In genomic region chr19:48553676-48554384, GRCh38 we compare ENCODE assay signal across 1 cellular context.
A peak's percentile ranks its signal among the peaks of the same experiment; 100 is the strongest.
TF ChIP-seq lines count a peak whose summit lies in the region.

No MANE protein-coding gene starts in this region.

TF ChIP-seq in K562, 482 proteins besides CTCF, POLR2A, EP300 and RAD21 (continued from another document and continues in another):
- TF ChIP-seq, protein P1, sequence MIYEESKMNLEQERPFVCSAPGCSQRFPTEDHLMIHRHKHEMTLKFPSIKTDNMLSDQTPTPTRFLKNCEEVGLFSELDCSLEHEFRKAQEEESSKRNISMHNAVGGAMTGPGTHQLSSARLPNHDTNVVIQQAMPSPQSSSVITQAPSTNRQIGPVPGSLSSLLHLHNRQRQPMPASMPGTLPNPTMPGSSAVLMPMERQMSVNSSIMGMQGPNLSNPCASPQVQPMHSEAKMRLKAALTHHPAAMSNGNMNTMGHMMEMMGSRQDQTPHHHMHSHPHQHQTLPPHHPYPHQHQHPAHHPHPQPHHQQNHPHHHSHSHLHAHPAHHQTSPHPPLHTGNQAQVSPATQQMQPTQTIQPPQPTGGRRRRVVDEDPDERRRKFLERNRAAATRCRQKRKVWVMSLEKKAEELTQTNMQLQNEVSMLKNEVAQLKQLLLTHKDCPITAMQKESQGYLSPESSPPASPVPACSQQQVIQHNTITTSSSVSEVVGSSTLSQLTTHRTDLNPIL (CRISPR knock-in tag; IDR thresholded peaks at IDR 0.05) = no peak
- TF ChIP-seq MTA2 (IDR thresholded peaks at IDR 0.05; ENCODE audit: low read depth) = peak; percentile 62
- TF ChIP-seq RHOXF2B (CRISPR knock-in tag; conservative IDR thresholded peaks at IDR 0.05) = no peak
- no peak for TF ChIP-seq HDGF (IDR thresholded peaks at IDR 0.05)
- TF ChIP-seq ZNF436 (CRISPR knock-in tag; IDR thresholded peaks at IDR 0.05) = no peak
- TF ChIP-seq, protein P2, sequence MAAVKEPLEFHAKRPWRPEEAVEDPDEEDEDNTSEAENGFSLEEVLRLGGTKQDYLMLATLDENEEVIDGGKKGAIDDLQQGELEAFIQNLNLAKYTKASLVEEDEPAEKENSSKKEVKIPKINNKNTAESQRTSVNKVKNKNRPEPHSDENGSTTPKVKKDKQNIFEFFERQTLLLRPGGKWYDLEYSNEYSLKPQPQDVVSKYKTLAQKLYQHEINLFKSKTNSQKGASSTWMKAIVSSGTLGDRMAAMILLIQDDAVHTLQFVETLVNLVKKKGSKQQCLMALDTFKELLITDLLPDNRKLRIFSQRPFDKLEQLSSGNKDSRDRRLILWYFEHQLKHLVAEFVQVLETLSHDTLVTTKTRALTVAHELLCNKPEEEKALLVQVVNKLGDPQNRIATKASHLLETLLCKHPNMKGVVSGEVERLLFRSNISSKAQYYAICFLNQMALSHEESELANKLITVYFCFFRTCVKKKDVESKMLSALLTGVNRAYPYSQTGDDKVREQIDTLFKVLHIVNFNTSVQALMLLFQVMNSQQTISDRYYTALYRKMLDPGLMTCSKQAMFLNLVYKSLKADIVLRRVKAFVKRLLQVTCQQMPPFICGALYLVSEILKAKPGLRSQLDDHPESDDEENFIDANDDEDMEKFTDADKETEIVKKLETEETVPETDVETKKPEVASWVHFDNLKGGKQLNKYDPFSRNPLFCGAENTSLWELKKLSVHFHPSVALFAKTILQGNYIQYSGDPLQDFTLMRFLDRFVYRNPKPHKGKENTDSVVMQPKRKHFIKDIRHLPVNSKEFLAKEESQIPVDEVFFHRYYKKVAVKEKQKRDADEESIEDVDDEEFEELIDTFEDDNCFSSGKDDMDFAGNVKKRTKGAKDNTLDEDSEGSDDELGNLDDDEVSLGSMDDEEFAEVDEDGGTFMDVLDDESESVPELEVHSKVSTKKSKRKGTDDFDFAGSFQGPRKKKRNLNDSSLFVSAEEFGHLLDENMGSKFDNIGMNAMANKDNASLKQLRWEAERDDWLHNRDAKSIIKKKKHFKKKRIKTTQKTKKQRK (IDR thresholded peaks at IDR 0.05; ENCODE audit: borderline replicate concordance, low read depth, low read length) = no peak
- TF ChIP-seq NONO (IDR thresholded peaks at IDR 0.05; ENCODE audit: low read depth in 2 of 2, low read length in 1 of 2) = no peak; a peak in 1 of 4 replicates
- peak; percentile 52; the same call in 1 of the 2 replicates for TF ChIP-seq NFIC (IDR thresholded peaks at IDR 0.05)
- peak; percentile 77 for TF ChIP-seq SMAD4 (CRISPR knock-in tag; conservative IDR thresholded peaks at IDR 0.05)
- TF ChIP-seq JUND (IDR thresholded peaks at IDR 0.05; ENCODE audit: borderline replicate concordance, low read depth, low read length) = peak; percentile 80
- TF ChIP-seq JUND (tag; IDR thresholded peaks at IDR 0.05; ENCODE audit: borderline replicate concordance, low read depth, low read length) = peak; percentile 80; the same call in 1 of the 3 replicates
- no peak for TF ChIP-seq ZNF217 (CRISPR knock-in tag; IDR thresholded peaks at IDR 0.05)
- no peak for TF ChIP-seq OTX1 (CRISPR knock-in tag; IDR thresholded peaks at IDR 0.05)
- no peak for TF ChIP-seq ZNF274 (IDR thresholded peaks at IDR 0.05; ENCODE audit: borderline replicate concordance, low read depth, low read length)
- no peak for TF ChIP-seq ATF1 (CRISPR knock-in tag; IDR thresholded peaks at IDR 0.05)
- TF ChIP-seq ATF1 (tag; IDR thresholded peaks at IDR 0.05) = peak; percentile 75; the same call in 1 of the 2 replicates
- no peak for TF ChIP-seq ARID2 (IDR thresholded peaks at IDR 0.05)
- peak; percentile 92 for TF ChIP-seq ZNF384 (IDR thresholded peaks at IDR 0.05; ENCODE audit: low read depth, low read length)
- no peak for TF ChIP-seq ZNF75A (CRISPR knock-in tag; IDR thresholded peaks at IDR 0.05)
- TF ChIP-seq POLR2G (IDR thresholded peaks at IDR 0.05; ENCODE audit: low read depth, low read length) = no peak
- no peak for TF ChIP-seq KLF10 (CRISPR knock-in tag; IDR thresholded peaks at IDR 0.05)
- TF ChIP-seq, protein P3, sequence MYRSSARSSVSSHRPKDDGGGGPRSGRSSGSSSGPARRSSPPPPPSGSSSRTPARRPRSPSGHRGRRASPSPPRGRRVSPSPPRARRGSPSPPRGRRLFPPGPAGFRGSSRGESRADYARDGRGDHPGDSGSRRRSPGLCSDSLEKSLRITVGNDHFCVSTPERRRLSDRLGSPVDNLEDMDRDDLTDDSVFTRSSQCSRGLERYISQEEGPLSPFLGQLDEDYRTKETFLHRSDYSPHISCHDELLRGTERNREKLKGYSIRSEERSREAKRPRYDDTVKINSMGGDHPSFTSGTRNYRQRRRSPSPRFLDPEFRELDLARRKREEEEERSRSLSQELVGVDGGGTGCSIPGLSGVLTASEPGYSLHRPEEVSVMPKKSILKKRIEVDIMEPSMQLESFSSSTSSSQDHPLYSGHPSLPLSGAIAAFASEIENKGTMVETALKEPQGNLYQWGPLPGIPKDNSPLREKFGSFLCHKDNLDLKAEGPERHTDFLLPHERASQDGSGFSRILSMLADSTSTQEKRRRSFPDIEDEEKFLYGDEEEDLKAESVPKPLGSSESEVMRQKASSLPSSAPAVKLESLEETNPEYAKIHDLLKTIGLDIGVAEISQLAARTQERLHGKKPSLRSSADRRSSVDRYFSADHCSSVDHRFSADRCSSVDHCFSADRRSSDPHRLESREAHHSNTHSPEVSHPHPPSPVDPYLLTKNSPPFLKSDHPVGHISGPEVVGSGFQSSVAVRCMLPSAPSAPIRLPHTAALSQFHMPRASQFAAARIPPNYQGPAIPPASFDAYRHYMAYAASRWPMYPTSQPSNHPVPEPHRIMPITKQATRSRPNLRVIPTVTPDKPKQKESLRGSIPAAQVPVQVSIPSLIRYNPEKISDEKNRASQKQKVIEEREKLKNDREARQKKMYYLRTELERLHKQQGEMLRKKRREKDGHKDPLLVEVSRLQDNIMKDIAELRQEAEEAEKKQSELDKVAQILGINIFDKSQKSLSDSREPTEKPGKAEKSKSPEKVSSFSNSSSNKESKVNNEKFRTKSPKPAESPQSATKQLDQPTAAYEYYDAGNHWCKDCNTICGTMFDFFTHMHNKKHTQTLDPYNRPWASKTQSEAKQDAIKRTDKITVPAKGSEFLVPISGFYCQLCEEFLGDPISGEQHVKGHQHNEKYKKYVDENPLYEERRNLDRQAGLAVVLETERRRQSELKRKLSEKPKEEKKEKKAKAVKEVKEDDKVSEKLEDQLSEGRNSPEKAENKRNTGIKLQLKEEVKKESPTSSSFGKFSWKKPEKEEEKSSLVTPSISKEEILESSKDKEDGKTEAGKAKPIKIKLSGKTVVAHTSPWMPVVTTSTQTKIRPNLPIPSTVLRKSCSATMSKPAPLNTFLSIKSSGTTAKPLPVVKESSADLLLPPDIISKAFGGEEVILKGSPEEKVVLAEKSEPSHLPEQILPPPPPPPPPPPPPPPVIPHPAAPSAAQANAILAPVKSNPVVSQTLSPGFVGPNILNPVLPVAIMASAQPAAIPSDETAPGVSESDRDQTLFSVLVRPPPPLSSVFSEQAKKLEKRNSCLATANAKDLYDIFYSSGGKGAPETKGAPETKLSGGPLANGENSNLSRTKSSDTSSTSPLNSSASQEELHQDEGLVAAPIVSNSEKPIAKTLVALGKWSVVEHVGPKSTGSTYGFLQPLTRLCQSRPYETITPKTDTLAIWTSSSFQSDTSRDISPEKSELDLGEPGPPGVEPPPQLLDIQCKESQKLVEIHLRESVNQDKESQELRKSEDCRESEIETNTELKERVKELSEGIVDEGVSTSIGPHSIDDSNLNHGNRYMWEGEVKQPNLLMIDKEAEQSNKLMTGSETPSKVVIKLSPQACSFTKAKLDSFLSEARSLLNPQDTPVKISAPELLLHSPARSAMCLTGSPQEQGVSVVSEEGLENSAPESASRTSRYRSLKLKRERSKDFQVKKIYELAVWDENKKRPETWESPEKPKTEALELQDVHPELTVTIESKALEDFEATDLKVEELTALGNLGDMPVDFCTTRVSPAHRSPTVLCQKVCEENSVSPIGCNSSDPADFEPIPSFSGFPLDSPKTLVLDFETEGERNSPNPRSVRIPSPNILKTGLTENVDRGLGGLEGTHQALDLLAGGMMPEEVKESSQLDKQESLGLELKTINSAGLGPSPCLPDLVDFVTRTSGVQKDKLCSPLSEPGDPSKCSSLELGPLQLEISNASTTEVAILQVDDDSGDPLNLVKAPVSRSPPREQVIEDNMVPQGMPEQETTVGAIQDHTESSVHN (IDR thresholded peaks at IDR 0.05; ENCODE audit: borderline replicate concordance in 1 of 2, low read depth in 1 of 2) = peak in 1 of 2 experiments; percentile 88; a peak in 2 of 4 replicates
- TF ChIP-seq, protein P4, sequence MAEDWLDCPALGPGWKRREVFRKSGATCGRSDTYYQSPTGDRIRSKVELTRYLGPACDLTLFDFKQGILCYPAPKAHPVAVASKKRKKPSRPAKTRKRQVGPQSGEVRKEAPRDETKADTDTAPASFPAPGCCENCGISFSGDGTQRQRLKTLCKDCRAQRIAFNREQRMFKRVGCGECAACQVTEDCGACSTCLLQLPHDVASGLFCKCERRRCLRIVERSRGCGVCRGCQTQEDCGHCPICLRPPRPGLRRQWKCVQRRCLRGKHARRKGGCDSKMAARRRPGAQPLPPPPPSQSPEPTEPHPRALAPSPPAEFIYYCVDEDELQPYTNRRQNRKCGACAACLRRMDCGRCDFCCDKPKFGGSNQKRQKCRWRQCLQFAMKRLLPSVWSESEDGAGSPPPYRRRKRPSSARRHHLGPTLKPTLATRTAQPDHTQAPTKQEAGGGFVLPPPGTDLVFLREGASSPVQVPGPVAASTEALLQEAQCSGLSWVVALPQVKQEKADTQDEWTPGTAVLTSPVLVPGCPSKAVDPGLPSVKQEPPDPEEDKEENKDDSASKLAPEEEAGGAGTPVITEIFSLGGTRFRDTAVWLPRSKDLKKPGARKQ (CRISPR knock-in tag; IDR thresholded peaks at IDR 0.05) = no peak
- TF ChIP-seq ZNF586 (CRISPR knock-in tag; conservative IDR thresholded peaks at IDR 0.05) = no peak
- TF ChIP-seq RCOR1 (IDR thresholded peaks at IDR 0.05; ENCODE audit: borderline replicate concordance in 1 of 2, low read depth in 2 of 2, low read length in 2 of 2) = peak in 1 of 2 experiments; percentile 61; a peak in 1 of 4 replicates
- no peak for TF ChIP-seq ZC3H4 (CRISPR knock-in tag; IDR thresholded peaks at IDR 0.05; ENCODE audit: borderline replicate concordance)
- no peak for TF ChIP-seq KDM5B (IDR thresholded peaks at IDR 0.05; ENCODE audit: insufficient replicate concordance, low read depth, low read length)
- TF ChIP-seq ZNF583 (CRISPR knock-in tag; IDR thresholded peaks at IDR 0.05) = no peak
- TF ChIP-seq SPI1 (IDR thresholded peaks at IDR 0.05; ENCODE audit: borderline replicate concordance, low read depth, low read length) = peak; percentile 25; the same call in 1 of the 2 replicates
- no peak for TF ChIP-seq TRIM25 (IDR thresholded peaks at IDR 0.05; ENCODE audit: borderline replicate concordance)
- TF ChIP-seq NFXL1 (CRISPR knock-in tag; IDR thresholded peaks at IDR 0.05) = no peak
- no peak for TF ChIP-seq RERE (CRISPR knock-in tag; IDR thresholded peaks at IDR 0.05; ENCODE audit: borderline replicate concordance)
- no peak for TF ChIP-seq DNMT1 (IDR thresholded peaks at IDR 0.05)
- no peak for TF ChIP-seq RFX5 (IDR thresholded peaks at IDR 0.05; ENCODE audit: low read depth, low read length)
- TF ChIP-seq ZNF589 (CRISPR knock-in tag; IDR thresholded peaks at IDR 0.05; ENCODE audit: low read depth) = no peak
- no peak for TF ChIP-seq CBX5 (IDR thresholded peaks at IDR 0.05; ENCODE audit: borderline replicate concordance, low read depth)
- TF ChIP-seq SETDB1 (IDR thresholded peaks at IDR 0.05; ENCODE audit: low read length) = no peak
- TF ChIP-seq IFI16 (CRISPR knock-in tag; IDR thresholded peaks at IDR 0.05) = no peak
- TF ChIP-seq ZNF79 (CRISPR knock-in tag; IDR thresholded peaks at IDR 0.05; ENCODE audit: low read depth) = no peak
